24 cellular contexts compared by ENCODE assay signal in genomic region chr7:78396190-78396589, GRCh38.
"Had no signal": no experiment of that assay in that cellular context is flagged by ENCODE, and none has a peak within 500 bp of the region (broad histone marks: within the 10 kb centered on the region; RNA-seq: fewer than 3 reads in every experiment).

No MANE protein-coding gene starts in this region.

- H3K27me3 ChIP-seq: pancreas, right lobe of liver, tibial nerve, uterus had no signal

- H3K9me3 ChIP-seq: lower lobe of right lung, pancreas, prostate gland, right lobe of liver, tibial nerve, uterus had no signal

- H3K4me1 ChIP-seq: lower lobe of right lung, pancreas, prostate gland, right lobe of liver, tibial nerve, uterus had no signal

- H3K36me3 ChIP-seq: lower lobe of right lung, pancreas, prostate gland, right lobe of liver, tibial nerve, uterus had no signal

- DNase-seq: hippocampal formation; immature natural killer cell; kidney; lower lobe of right lung; mammary epithelial cell; mesenchymal stem cell; naive thymus-derived CD8-positive, alpha-beta T cell; nucleus accumbens; pancreas; posterior cingulate gyrus; retina; right lobe of liver; stimulated activated CD4-positive, alpha-beta T cell treated with anti-CD3 and anti-CD28 coated beads, Interleukin-1b, Interleukin-23, amount 100 ng/mL, for 48 hours; stimulated activated CD4-positive, alpha-beta T cell treated with anti-CD3 and anti-CD28 coated beads, Interleukin-2, amount 100 ng/mL, for 48 hours; stimulated activated CD4-positive, alpha-beta T cell treated with anti-CD3 and anti-CD28 coated beads, Interleukin-4, amount 100 ng/mL, for 4 hours; stimulated activated CD8-positive, alpha-beta memory T cell treated with anti-CD3 and anti-CD28 coated beads, Interleukin-4, amount 100 ng/mL, for 48 hours; stimulated activated naive CD4-positive, alpha-beta T cell treated with Interleukin-2 at 50 U/mL for 16 hours; stimulated activated naive CD8-positive, alpha-beta T cell treated with anti-CD3 and anti-CD28 coated beads, Interleukin-15, amount 100 ng/mL, for 72 hours; substantia nigra; uterus had no signal

- H3K4me3 ChIP-seq: lower lobe of right lung, pancreas, prostate gland, right lobe of liver, smooth muscle cell, tibial nerve, uterus had no signal

- H3K27ac ChIP-seq: lower lobe of right lung, pancreas, prostate gland, right lobe of liver, tibial nerve, uterus had no signal

- ATAC-seq: lower lobe of right lung; naive thymus-derived CD8-positive, alpha-beta T cell; pancreas; right lobe of liver; stimulated activated memory B cell treated with anti-CD40 and anti-IgM and Interleukin-4, amounts not matched to agents 10 μg/mL and 1 μg/mL and 100 μg/mL, for 72 hours; stimulated activated naive CD8-positive, alpha-beta T cell treated with anti-CD3 and anti-CD28 coated beads, Interleukin-15, amount 100 ng/mL, for 72 hours had no signal
